26 cellular contexts compared by ENCODE assay signal in genomic region chr5:97121848-97122247, GRCh38. TPM values are rescaled to one million over a fixed set of nuclear protein-coding genes. Genes with fewer than 3 reads are reported as not detected.
"Had no signal": no experiment of that assay in that cellular context is flagged by ENCODE, and none has a peak within 500 bp of the region (broad histone marks: within the 10 kb centered on the region; RNA-seq: fewer than 3 reads in every experiment).

No MANE protein-coding gene starts in this region.

- H3K36me3 ChIP-seq: gastrocnemius medialis, lower lobe of right lung, neutrophil, pancreas, right lobe of liver, suprapubic skin, transverse colon, upper lobe of right lung, vagina had no signal

- H3K27me3 ChIP-seq: dorsolateral prefrontal cortex, gastrocnemius medialis, neutrophil, pancreas, right lobe of liver, transverse colon, upper lobe of right lung, vagina had no signal

- ATAC-seq: gastrocnemius medialis; left ventricle myocardium superior; lower lobe of right lung; naive thymus-derived CD8-positive, alpha-beta T cell; pancreas; right lobe of liver; stimulated activated naive CD8-positive, alpha-beta T cell treated with anti-CD3 and anti-CD28 coated beads, Interleukin-15, amount 100 ng/mL, for 72 hours; upper lobe of right lung had no signal

- FAIRE-seq: keratinocyte, pancreas had no signal

- H3K4me3 ChIP-seq: dorsolateral prefrontal cortex, gastrocnemius medialis, lower lobe of right lung, pancreas, right lobe of liver, smooth muscle cell, suprapubic skin, transverse colon, upper lobe of right lung, vagina had no signal

- H3K9me3 ChIP-seq: gastrocnemius medialis, lower lobe of right lung, neutrophil, pancreas, right lobe of liver, suprapubic skin, transverse colon, upper lobe of right lung, vagina had no signal

- DNase-seq: dorsolateral prefrontal cortex; effector CD4-positive, alpha-beta T cell; foreskin fibroblast; gastrocnemius medialis; head of caudate nucleus; left ventricle myocardium superior; lower lobe of right lung; naive thymus-derived CD8-positive, alpha-beta T cell; nephron progenitor cell; pancreas; retina; right lobe of liver; stimulated activated CD4-positive, alpha-beta T cell treated with anti-CD3 and anti-CD28 coated beads, Interleukin-12 subunit alpha, Interleukin-12 subunit beta, amount 100 ng/mL, for 4 hours; stimulated activated CD4-positive, alpha-beta T cell treated with anti-CD3 and anti-CD28 coated beads, Interleukin-1b, Interleukin-23, amount 100 ng/mL, for 48 hours; stimulated activated CD4-positive, alpha-beta T cell treated with anti-CD3 and anti-CD28 coated beads, Interleukin-4, amount 100 ng/mL, for 1 hour; stimulated activated CD8-positive, alpha-beta memory T cell treated with anti-CD3 and anti-CD28 coated beads, Interleukin-4, amount 100 ng/mL, for 48 hours; stimulated activated naive CD4-positive, alpha-beta T cell; stimulated activated naive CD8-positive, alpha-beta T cell treated with anti-CD3 and anti-CD28 coated beads, Interleukin-15, amount 100 ng/mL, for 72 hours; transverse colon; upper lobe of right lung had no signal

- H3K4me1 ChIP-seq: gastrocnemius medialis, lower lobe of right lung, pancreas, right lobe of liver, suprapubic skin, transverse colon, upper lobe of right lung, vagina had no signal

RNA-seq across cellular contexts. Expression of gene LIX1, which starts 20.6 kb away (rescaled TPM):
- polyA plus RNA-seq: esophagus; keratinocyte; naive thymus-derived CD8-positive, alpha-beta T cell had no signal
